Comparison of ENCODE assay signal across 12 cellular contexts in the genomic region with DNA sequence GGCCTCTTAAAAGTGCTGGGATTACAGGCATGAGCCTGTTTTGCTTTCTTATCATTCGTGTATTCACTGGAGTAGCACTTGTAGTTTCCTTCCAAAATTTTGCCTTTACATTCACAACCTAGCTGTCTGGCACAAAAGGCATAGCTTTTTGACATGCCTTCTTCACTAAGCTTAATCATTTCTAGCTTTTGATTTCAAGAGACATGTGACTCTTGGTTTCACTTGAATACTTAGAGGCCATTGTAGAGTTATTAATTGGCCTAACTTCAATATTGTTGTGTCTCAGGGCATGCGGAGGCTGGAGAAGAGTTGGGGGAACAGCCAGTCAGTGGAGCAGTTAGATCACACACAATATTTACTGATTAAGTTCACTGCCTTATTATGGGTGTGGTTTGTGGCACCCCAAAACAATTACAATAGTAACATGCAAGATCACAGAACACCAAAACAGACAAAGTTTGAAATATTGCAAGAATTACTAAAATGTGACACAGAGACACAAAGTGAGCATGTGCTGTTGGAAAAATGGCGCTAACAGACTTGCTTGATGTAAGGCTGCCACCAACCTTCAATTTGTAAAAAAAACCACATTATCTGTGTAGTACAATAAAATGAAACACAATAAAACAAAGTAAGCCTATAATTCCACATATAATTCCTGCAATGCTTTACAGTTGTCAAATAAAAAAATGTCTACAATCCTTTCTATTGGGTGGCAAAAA. TPM values are rescaled to one million over a fixed set of nuclear protein-coding genes. Genes with fewer than 3 reads are reported as not detected.
DNase-seq lines count a peak whose midpoint lies in the region; ATAC-seq lines count a peak whose summit lies in the region.
"Had no signal": no experiment of that assay in that cellular context is flagged by ENCODE, and none has a peak within 500 bp of the region (broad histone marks: within the 10 kb centered on the region; RNA-seq: fewer than 3 reads in every experiment).

No MANE protein-coding gene starts in this region.

- H3K36me3 ChIP-seq in CD8-positive, alpha-beta memory T cell (ENCODE audit: insufficient read depth, low read length) = no peaks in the 10 kb centered on the region

- H3K4me3 Mint-ChIP-seq in CD8-positive, alpha-beta memory T cell = no peak overlapping the region
- no peak overlapping the region for H3K4me3 Mint-ChIP-seq in T-helper 2 cell treated with Interferon-gamma antibody and Interleukin-4, amounts not matched to agents 5 μg/mL and 100 μg/mL, for 36 hours

- DNase-seq in CD8-positive, alpha-beta memory T cell = no peak
- no peak for DNase-seq in T-helper 2 cell treated with Interferon-gamma antibody and Interleukin-4, amounts not matched to agents 5 μg/mL and 100 μg/mL, for 36 hours (ENCODE audit: low spot score)
- DNase-seq in stimulated activated CD4-positive, alpha-beta T cell treated with anti-CD3 and anti-CD28 coated beads, Interleukin-4, amount 100 ng/mL, for 24 hours = no peak
- DNase-seq in HuH-7.5 (ENCODE audit: low spot score) = no peak
- DNase-seq in stimulated activated CD4-positive, alpha-beta T cell treated with anti-CD3 and anti-CD28 coated beads, Interleukin-2, amount 100 ng/mL, for 48 hours = no peak
- no peak for DNase-seq in NCI-H2171 (lab: John Stamatoyannopoulos, UW)
- DNase-seq: AML-193, NCI-H146, T-helper 9 cell had no signal

- peak overlapping the region in 5 of 8 donors; percentile 5 to 55 (median 20) for H3K27ac Mint-ChIP-seq in CD8-positive, alpha-beta memory T cell
- H3K27ac Mint-ChIP-seq in T-helper 2 cell treated with Interferon-gamma antibody and Interleukin-4, amounts not matched to agents 5 μg/mL and 100 μg/mL, for 36 hours = peak overlapping the region; percentile 1

- H3K4me3 ChIP-seq in CD8-positive, alpha-beta memory T cell (ENCODE audit: low read length) = no peak overlapping the region

- no peaks in the 10 kb centered on the region for H3K9me3 ChIP-seq in CD8-positive, alpha-beta memory T cell (ENCODE audit: low read length)

- H3K27me3 Mint-ChIP-seq in CD8-positive, alpha-beta memory T cell = no peaks in the 10 kb centered on the region
- no peaks in the 10 kb centered on the region for H3K27me3 Mint-ChIP-seq in T-helper 2 cell treated with Interferon-gamma antibody and Interleukin-4, amounts not matched to agents 5 μg/mL and 100 μg/mL, for 36 hours (ENCODE audit: low read depth)

- no peaks in the 10 kb centered on the region for H3K9me3 Mint-ChIP-seq in CD8-positive, alpha-beta memory T cell
- H3K9me3 Mint-ChIP-seq in T-helper 2 cell treated with Interferon-gamma antibody and Interleukin-4, amounts not matched to agents 5 μg/mL and 100 μg/mL, for 36 hours = peaks cover 11% of the 10 kb centered on the region

- H3K4me1 Mint-ChIP-seq in CD8-positive, alpha-beta memory T cell = peaks cover 54 to 68% (median 66%) of the 10 kb centered on the region in 3 donors
- H3K4me1 Mint-ChIP-seq in T-helper 2 cell treated with Interferon-gamma antibody and Interleukin-4, amounts not matched to agents 5 μg/mL and 100 μg/mL, for 36 hours (ENCODE audit: low read depth) = peaks cover 33% of the 10 kb centered on the region

- ATAC-seq in GM19351 (IDR thresholded peaks at IDR 0.05; ENCODE audit: unreplicated experiment) (peak; percentile 54), HG02870 (IDR thresholded peaks at IDR 0.05; ENCODE audit: unreplicated experiment) (peak; percentile 57)

- POLR2A ChIA-PET in CD8-positive, alpha-beta memory T cell (lab: Charles Lee) = no interaction called here

- peaks cover 3% of the 10 kb centered on the region for H3K4me1 ChIP-seq in CD8-positive, alpha-beta memory T cell (ENCODE audit: insufficient read depth, low read length)

- H3K27me3 ChIP-seq in CD8-positive, alpha-beta memory T cell (ENCODE audit: insufficient read depth, low read length, poor library complexity, severe bottlenecking) = no peaks in the 10 kb centered on the region

- H3K27ac ChIP-seq in CD8-positive, alpha-beta memory T cell (ENCODE audit: low read depth, low read length) = no peak overlapping the region
- H3K27ac ChIP-seq: epithelial cell of prostate had no signal

- CTCF ChIA-PET in CD8-positive, alpha-beta memory T cell (lab: Charles Lee) = no interaction called here

- H3K36me3 Mint-ChIP-seq in CD8-positive, alpha-beta memory T cell = peaks cover 0 to 9% (median 8%) of the 10 kb centered on the region in 3 donors
- H3K36me3 Mint-ChIP-seq in T-helper 2 cell treated with Interferon-gamma antibody and Interleukin-4, amounts not matched to agents 5 μg/mL and 100 μg/mL, for 36 hours (ENCODE audit: low read depth) = peaks cover 7% of the 10 kb centered on the region

RNA-seq across cellular contexts. Expression of a gene that starts 43.1 kb away (rescaled TPM):
- 10 to 100 TPM; 28.4 to 32.0 TPM for total RNA-seq in CD8-positive, alpha-beta memory T cell
- 11.3 TPM for polyA plus RNA-seq in CD8-positive, alpha-beta memory T cell
